ENCODE assay signal across 8 cellular contexts in genomic region chr4:37682701-37683401, GRCh38. TPM values are rescaled to one million over a fixed set of nuclear protein-coding genes. Genes with fewer than 3 reads are reported as not detected.
DNase-seq lines count a peak whose midpoint lies in the region; ATAC-seq and TF ChIP-seq lines count a peak whose summit lies in the region.

No MANE protein-coding gene starts in this region.

- peaks cover 1% of the 10 kb centered on the region for H3K36me3 Mint-ChIP-seq in activated naive CD4-positive, alpha-beta T cell treated with anti-CD3 and anti-CD28 coated beads, Interleukin-2, amount 50 U/mL, for 24 hours

- peak overlapping the region in 1 of 2 donors; percentile 37 for H3K9ac ChIP-seq in stomach smooth muscle (ENCODE audit: low read length in 2 of 2)

- peak; percentile 28 for ATAC-seq in HG03520 (IDR thresholded peaks at IDR 0.05; ENCODE audit: unreplicated experiment)

- H3K4me1 Mint-ChIP-seq in activated naive CD4-positive, alpha-beta T cell treated with anti-CD3 and anti-CD28 coated beads, Interleukin-2, amount 50 U/mL, for 24 hours, result peaks cover 37% of the 10 kb centered on the region

- H3K4me3 ChIP-seq in brain microvascular endothelial cell (ENCODE audit: low read depth, low read length), result no peak overlapping the region
- peak overlapping the region in 1 of 2 donors; percentile 22 for H3K4me3 ChIP-seq in stomach smooth muscle (ENCODE audit: low read length in 2 of 2)
- no peak overlapping the region for H3K4me3 ChIP-seq in suprapubic skin

- 55% methylated on average over 7 of the region's 7 CpGs for WGBS in suprapubic skin

- in situ Hi-C loops in brain microvascular endothelial cell (cut with HindIII; ENCODE audit: low pct_ligation_motif_present, low sequenced_read_pairs), result no loop called here

- TF ChIP-seq POLR2A in suprapubic skin (IDR thresholded peaks at IDR 0.05), result no peak

- peak; percentile 22 for TF ChIP-seq CTCF in brain microvascular endothelial cell (IDR thresholded peaks at IDR 0.05; ENCODE audit: low read depth, low read length, missing control alignments)
- TF ChIP-seq CTCF in suprapubic skin (IDR thresholded peaks at IDR 0.05), result no peak

- no peaks in the 10 kb centered on the region for H3K9me3 ChIP-seq in stomach smooth muscle (ENCODE audit: control insufficient read depth in 2 of 2, low read length in 2 of 2)
- H3K9me3 ChIP-seq in suprapubic skin, result no peaks in the 10 kb centered on the region

- TF ChIP-seq EP300 in suprapubic skin (IDR thresholded peaks at IDR 0.05), result no peak

- H3K4me1 ChIP-seq in stomach smooth muscle (ENCODE audit: control insufficient read depth, insufficient read depth, low read length) (peaks cover 30% of the 10 kb centered on the region), suprapubic skin (peaks cover 39% of the 10 kb centered on the region)

- H3K27ac ChIP-seq in brain microvascular endothelial cell (peak overlapping the region; percentile 44), stomach smooth muscle (ENCODE audit: low read length) (peak overlapping the region; percentile 42), suprapubic skin (no peak overlapping the region)

- H3K36me3 ChIP-seq in brain microvascular endothelial cell (replicated peaks), result peaks cover 2% of the 10 kb centered on the region
- H3K36me3 ChIP-seq in stomach smooth muscle (ENCODE audit: control insufficient read depth in 2 of 2, insufficient read depth in 2 of 2, low read length in 2 of 2), result no peaks in the 10 kb centered on the region
- no peaks in the 10 kb centered on the region for H3K36me3 ChIP-seq in suprapubic skin

- no peaks in the 10 kb centered on the region for H3K27me3 Mint-ChIP-seq in activated naive CD4-positive, alpha-beta T cell treated with anti-CD3 and anti-CD28 coated beads, Interleukin-2, amount 50 U/mL, for 24 hours

- no peaks in the 10 kb centered on the region for H3K27me3 ChIP-seq in brain microvascular endothelial cell (replicated peaks)
- H3K27me3 ChIP-seq in stomach smooth muscle (ENCODE audit: control insufficient read depth in 1 of 2, insufficient read depth in 2 of 2, low read length in 2 of 2), result no peaks in the 10 kb centered on the region
- H3K27me3 ChIP-seq in suprapubic skin, result no peaks in the 10 kb centered on the region

- peak overlapping the region; percentile 60 for H3K4me3 Mint-ChIP-seq in activated naive CD4-positive, alpha-beta T cell treated with anti-CD3 and anti-CD28 coated beads, Interleukin-2, amount 50 U/mL, for 24 hours

- DNase-seq in activated naive CD4-positive, alpha-beta T cell (lab: John Stamatoyannopoulos, UW), result no peak
- DNase-seq in brain microvascular endothelial cell (peak; percentile 29), suprapubic skin (ENCODE audit: low spot score in 2 of 2) (no peak), kidney tubule cell (ENCODE audit: low spot score) (no peak), NCI-H1417 treated with DMSO at 0.1 percent for 48 hours (lab: John Stamatoyannopoulos, UW) (no peak)

- H3K9me3 Mint-ChIP-seq in activated naive CD4-positive, alpha-beta T cell treated with anti-CD3 and anti-CD28 coated beads, Interleukin-2, amount 50 U/mL, for 24 hours, result no peaks in the 10 kb centered on the region

- peak overlapping the region; percentile 87 for H3K27ac Mint-ChIP-seq in activated naive CD4-positive, alpha-beta T cell treated with anti-CD3 and anti-CD28 coated beads, Interleukin-2, amount 50 U/mL, for 24 hours

RNA-seq across cellular contexts. Expression of gene RELL1, which starts 3.3 kb away (rescaled TPM):
- total RNA-seq in suprapubic skin, result 10 to 100 TPM; 56.6 to 88.2 (median 66.7) TPM
